ENCODE assay signal across 9 cellular contexts in genomic region chr14:22737052-22737451, GRCh38.
DNase-seq lines count a peak whose midpoint lies in the region; ATAC-seq lines count a peak whose summit lies in the region.
"Had no signal": no experiment of that assay in that cellular context is flagged by ENCODE, and none has a peak within 500 bp of the region (broad histone marks: within the 10 kb centered on the region; RNA-seq: fewer than 3 reads in every experiment).

No MANE protein-coding gene starts in this region.

- no peak overlapping the region for H3K4me3 Mint-ChIP-seq in memory B cell

- DNase-seq in memory B cell (ENCODE audit: low spot score in 2 of 2) (no peak), DMS53 treated with DMSO at 0.1 percent for 48 hours (lab: John Stamatoyannopoulos, UW; ENCODE audit: unreplicated experiment) (no peak), NCI-H1092 treated with DMSO at 0.1 percent for 48 hours (lab: John Stamatoyannopoulos, UW) (no peak), head of caudate nucleus (no peak), AG20443 (ENCODE audit: low spot score) (no peak)
- DNase-seq: NCI-H187 treated with DMSO at 0.1 percent for 48 hours had no signal

- H3K4me1 Mint-ChIP-seq in memory B cell = peaks cover 4% of the 10 kb centered on the region

- intact Hi-C loops in head of caudate nucleus (cut with DNase I) = no loop called here

- ATAC-seq in GM18517 (IDR thresholded peaks at IDR 0.05; ENCODE audit: unreplicated experiment) = peak; percentile 79
- ATAC-seq in GM21515 (IDR thresholded peaks at IDR 0.05; ENCODE audit: unreplicated experiment) = peak; percentile 63
- peak; percentile 75 for ATAC-seq in HG03571 (IDR thresholded peaks at IDR 0.05; ENCODE audit: unreplicated experiment)
- ATAC-seq in memory B cell (ENCODE audit: low read depth) = peak; percentile 59

- H3K36me3 Mint-ChIP-seq in memory B cell = no peaks in the 10 kb centered on the region

- peaks cover 2% of the 10 kb centered on the region for H3K27me3 Mint-ChIP-seq in memory B cell

- H3K27ac Mint-ChIP-seq in memory B cell = no peak overlapping the region

- H3K9me3 Mint-ChIP-seq in memory B cell = no peaks in the 10 kb centered on the region
